Comparison of ENCODE assay signal across 14 cellular contexts in the genomic region with DNA sequence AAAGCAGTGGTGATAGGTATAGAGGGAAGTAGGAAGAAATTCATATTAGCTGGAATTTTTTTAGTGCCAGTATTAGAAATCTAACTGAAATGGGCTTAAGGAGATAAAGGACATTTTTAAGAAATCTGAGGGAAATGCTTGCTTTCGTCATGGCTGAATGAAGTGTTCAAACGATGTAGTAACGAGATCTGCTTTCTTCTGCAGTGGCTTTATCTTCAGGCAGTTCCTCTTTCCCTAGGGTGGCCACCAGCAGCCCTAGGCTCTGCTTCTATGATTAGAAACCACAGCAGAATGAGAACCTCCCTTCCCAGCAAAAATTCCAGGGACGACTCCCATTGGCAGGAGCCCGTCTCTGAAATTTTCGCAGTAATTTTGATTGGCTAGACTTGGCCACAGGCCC.
"Had no signal": no experiment of that assay in that cellular context is flagged by ENCODE, and none has a peak within 500 bp of the region (broad histone marks: within the 10 kb centered on the region; RNA-seq: fewer than 3 reads in every experiment).

No MANE protein-coding gene starts in this region.

- H3K27ac ChIP-seq: brain microvascular endothelial cell, psoas muscle, right lobe of liver, upper lobe of left lung had no signal

- H3K9me3 ChIP-seq: psoas muscle, right lobe of liver, upper lobe of left lung had no signal

- H3K4me3 ChIP-seq: psoas muscle, right lobe of liver, upper lobe of left lung had no signal

- H3K4me1 ChIP-seq: psoas muscle, right lobe of liver, upper lobe of left lung had no signal

- ATAC-seq: psoas muscle, right lobe of liver, T-helper 17 cell had no signal

- H3K36me3 ChIP-seq: brain microvascular endothelial cell, right lobe of liver, upper lobe of left lung had no signal

- DNase-seq: activated CD4-positive, alpha-beta memory T cell treated with anti-CD3 and anti-CD28 coated beads, Interleukin-2, amount 10 ng/mL, durations not matched to agents 7 days and 5 days; activated CD4-positive, CD25-positive, alpha-beta regulatory T cell treated with anti-CD3 and anti-CD28 coated beads, Interleukin-2, amount 50 U/mL, for 72 hours; activated gamma-delta T cell treated with Interleukin-2 at 50 U/mL for 16 hours; activated naive CD8-positive, alpha-beta T cell treated with anti-CD3 and anti-CD28 coated beads for 36 hours; activated T-cell treated with anti-CD3 and anti-CD28 coated beads, Interleukin-2, amount 50 U/mL, for 48 hours; brain microvascular endothelial cell; cerebellar nuclear complex; head of caudate nucleus; psoas muscle; right lobe of liver; stimulated activated CD4-positive, alpha-beta T cell treated with anti-CD3 and anti-CD28 coated beads, Interleukin-12 subunit alpha, Interleukin-12 subunit beta, amount 100 ng/mL, for 4 hours; stimulated activated naive CD4-positive, alpha-beta T cell treated with Interleukin-2 at 50 U/mL for 16 hours; T-helper 17 cell; upper lobe of left lung had no signal

- H3K27me3 ChIP-seq: brain microvascular endothelial cell, right lobe of liver, upper lobe of left lung had no signal
